2 cellular contexts compared by ENCODE assay signal in genomic region chr2:241802806-241803318, GRCh38.
TF ChIP-seq lines count a peak whose summit lies in the region.

No MANE protein-coding gene starts in this region.

TF ChIP-seq in SK-N-SH, 30 proteins besides CTCF, POLR2A, EP300 and RAD21:
- TF ChIP-seq MAX (IDR thresholded peaks at IDR 0.05; ENCODE audit: low read depth), result no peak
- TF ChIP-seq FOXM1 (IDR thresholded peaks at IDR 0.05; ENCODE audit: low read depth), result no peak
- TF ChIP-seq, protein P1, sequence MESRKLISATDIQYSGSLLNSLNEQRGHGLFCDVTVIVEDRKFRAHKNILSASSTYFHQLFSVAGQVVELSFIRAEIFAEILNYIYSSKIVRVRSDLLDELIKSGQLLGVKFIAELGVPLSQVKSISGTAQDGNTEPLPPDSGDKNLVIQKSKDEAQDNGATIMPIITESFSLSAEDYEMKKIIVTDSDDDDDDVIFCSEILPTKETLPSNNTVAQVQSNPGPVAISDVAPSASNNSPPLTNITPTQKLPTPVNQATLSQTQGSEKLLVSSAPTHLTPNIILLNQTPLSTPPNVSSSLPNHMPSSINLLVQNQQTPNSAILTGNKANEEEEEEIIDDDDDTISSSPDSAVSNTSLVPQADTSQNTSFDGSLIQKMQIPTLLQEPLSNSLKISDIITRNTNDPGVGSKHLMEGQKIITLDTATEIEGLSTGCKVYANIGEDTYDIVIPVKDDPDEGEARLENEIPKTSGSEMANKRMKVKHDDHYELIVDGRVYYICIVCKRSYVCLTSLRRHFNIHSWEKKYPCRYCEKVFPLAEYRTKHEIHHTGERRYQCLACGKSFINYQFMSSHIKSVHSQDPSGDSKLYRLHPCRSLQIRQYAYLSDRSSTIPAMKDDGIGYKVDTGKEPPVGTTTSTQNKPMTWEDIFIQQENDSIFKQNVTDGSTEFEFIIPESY (IDR thresholded peaks at IDR 0.05; ENCODE audit: borderline replicate concordance, low read depth), result no peak
- no peak for TF ChIP-seq CHD2 (IDR thresholded peaks at IDR 0.05; ENCODE audit: low read length, partially characterized antibody)
- no peak for TF ChIP-seq RCOR1 (IDR thresholded peaks at IDR 0.05; ENCODE audit: low read length)
- no peak for TF ChIP-seq IRF3 (IDR thresholded peaks at IDR 0.05; ENCODE audit: low read depth, low read length)
- no peak for TF ChIP-seq PBX3 (IDR thresholded peaks at IDR 0.05)
- TF ChIP-seq RFX5 (IDR thresholded peaks at IDR 0.05; ENCODE audit: low read length), result no peak
- TF ChIP-seq SIN3A (IDR thresholded peaks at IDR 0.05; ENCODE audit: borderline replicate concordance, low read depth, low read length), result no peak
- TF ChIP-seq JUND (IDR thresholded peaks at IDR 0.05), result no peak
- no peak for TF ChIP-seq EZH2phosphoT487 (IDR thresholded peaks at IDR 0.05; ENCODE audit: borderline replicate concordance, low read depth)
- TF ChIP-seq USF1 (IDR thresholded peaks at IDR 0.05; ENCODE audit: borderline replicate concordance, low read depth), result no peak
- TF ChIP-seq GATA2 (CRISPR knock-in tag; IDR thresholded peaks at IDR 0.05), result no peak
- no peak for TF ChIP-seq NFIC (IDR thresholded peaks at IDR 0.05; ENCODE audit: borderline replicate concordance)
- TF ChIP-seq USF2 (IDR thresholded peaks at IDR 0.05; ENCODE audit: borderline replicate concordance, low read depth, low read length), result no peak
- TF ChIP-seq TAF1 (IDR thresholded peaks at IDR 0.05; ENCODE audit: borderline replicate concordance, low read depth, low read length), result no peak
- no peak for TF ChIP-seq YY1 (IDR thresholded peaks at IDR 0.05; ENCODE audit: low read depth)
- TF ChIP-seq TCF12 (IDR thresholded peaks at IDR 0.05), result no peak
- TF ChIP-seq RXRA (IDR thresholded peaks at IDR 0.05; ENCODE audit: borderline replicate concordance, low read depth), result no peak
- TF ChIP-seq SMC3 (IDR thresholded peaks at IDR 0.05; ENCODE audit: low read depth, low read length), result no peak

TF ChIP-seq in SK-N-SH treated with all-trans-retinoic acid at 6 μM for 48 hours, 23 proteins besides CTCF, POLR2A, EP300 and RAD21:
- TF ChIP-seq, protein P2, sequence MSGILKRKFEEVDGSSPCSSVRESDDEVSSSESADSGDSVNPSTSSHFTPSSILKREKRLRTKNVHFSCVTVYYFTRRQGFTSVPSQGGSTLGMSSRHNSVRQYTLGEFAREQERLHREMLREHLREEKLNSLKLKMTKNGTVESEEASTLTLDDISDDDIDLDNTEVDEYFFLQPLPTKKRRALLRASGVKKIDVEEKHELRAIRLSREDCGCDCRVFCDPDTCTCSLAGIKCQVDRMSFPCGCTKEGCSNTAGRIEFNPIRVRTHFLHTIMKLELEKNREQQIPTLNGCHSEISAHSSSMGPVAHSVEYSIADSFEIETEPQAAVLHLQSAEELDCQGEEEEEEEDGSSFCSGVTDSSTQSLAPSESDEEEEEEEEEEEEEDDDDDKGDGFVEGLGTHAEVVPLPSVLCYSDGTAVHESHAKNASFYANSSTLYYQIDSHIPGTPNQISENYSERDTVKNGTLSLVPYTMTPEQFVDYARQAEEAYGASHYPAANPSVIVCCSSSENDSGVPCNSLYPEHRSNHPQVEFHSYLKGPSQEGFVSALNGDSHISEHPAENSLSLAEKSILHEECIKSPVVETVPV (CRISPR knock-in tag; IDR thresholded peaks at IDR 0.05), result no peak
- TF ChIP-seq CREB5 (CRISPR knock-in tag; IDR thresholded peaks at IDR 0.05; ENCODE audit: low read depth), result no peak
- no peak for TF ChIP-seq OSR1 (CRISPR knock-in tag; IDR thresholded peaks at IDR 0.05)
- TF ChIP-seq ZNF8 (CRISPR knock-in tag; IDR thresholded peaks at IDR 0.05), result no peak
- no peak for TF ChIP-seq BACH2 (CRISPR knock-in tag; IDR thresholded peaks at IDR 0.05; ENCODE audit: borderline replicate concordance)
- no peak for TF ChIP-seq ZFP30 (CRISPR knock-in tag; IDR thresholded peaks at IDR 0.05)
- no peak for TF ChIP-seq PPARA (CRISPR knock-in tag; IDR thresholded peaks at IDR 0.05; ENCODE audit: borderline replicate concordance)
- TF ChIP-seq, protein P3, sequence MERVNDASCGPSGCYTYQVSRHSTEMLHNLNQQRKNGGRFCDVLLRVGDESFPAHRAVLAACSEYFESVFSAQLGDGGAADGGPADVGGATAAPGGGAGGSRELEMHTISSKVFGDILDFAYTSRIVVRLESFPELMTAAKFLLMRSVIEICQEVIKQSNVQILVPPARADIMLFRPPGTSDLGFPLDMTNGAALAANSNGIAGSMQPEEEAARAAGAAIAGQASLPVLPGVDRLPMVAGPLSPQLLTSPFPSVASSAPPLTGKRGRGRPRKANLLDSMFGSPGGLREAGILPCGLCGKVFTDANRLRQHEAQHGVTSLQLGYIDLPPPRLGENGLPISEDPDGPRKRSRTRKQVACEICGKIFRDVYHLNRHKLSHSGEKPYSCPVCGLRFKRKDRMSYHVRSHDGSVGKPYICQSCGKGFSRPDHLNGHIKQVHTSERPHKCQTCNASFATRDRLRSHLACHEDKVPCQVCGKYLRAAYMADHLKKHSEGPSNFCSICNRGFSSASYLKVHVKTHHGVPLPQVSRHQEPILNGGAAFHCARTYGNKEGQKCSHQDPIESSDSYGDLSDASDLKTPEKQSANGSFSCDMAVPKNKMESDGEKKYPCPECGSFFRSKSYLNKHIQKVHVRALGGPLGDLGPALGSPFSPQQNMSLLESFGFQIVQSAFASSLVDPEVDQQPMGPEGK (CRISPR knock-in tag; IDR thresholded peaks at IDR 0.05; ENCODE audit: borderline replicate concordance), result no peak
- TF ChIP-seq ARNTL (CRISPR knock-in tag; IDR thresholded peaks at IDR 0.05; ENCODE audit: borderline replicate concordance, low read depth), result no peak
- no peak for TF ChIP-seq CSDC2 (CRISPR knock-in tag; IDR thresholded peaks at IDR 0.05)
- no peak for TF ChIP-seq SNAI2 (CRISPR knock-in tag; IDR thresholded peaks at IDR 0.05)
- no peak for TF ChIP-seq ESRRG (CRISPR knock-in tag; IDR thresholded peaks at IDR 0.05)
- TF ChIP-seq, protein P4, sequence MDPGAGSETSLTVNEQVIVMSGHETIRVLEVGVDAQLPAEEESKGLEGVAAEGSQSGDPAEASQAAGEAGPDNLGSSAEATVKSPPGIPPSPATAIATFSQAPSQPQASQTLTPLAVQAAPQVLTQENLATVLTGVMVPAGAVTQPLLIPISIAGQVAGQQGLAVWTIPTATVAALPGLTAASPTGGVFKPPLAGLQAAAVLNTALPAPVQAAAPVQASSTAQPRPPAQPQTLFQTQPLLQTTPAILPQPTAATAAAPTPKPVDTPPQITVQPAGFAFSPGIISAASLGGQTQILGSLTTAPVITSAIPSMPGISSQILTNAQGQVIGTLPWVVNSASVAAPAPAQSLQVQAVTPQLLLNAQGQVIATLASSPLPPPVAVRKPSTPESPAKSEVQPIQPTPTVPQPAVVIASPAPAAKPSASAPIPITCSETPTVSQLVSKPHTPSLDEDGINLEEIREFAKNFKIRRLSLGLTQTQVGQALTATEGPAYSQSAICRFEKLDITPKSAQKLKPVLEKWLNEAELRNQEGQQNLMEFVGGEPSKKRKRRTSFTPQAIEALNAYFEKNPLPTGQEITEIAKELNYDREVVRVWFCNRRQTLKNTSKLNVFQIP (CRISPR knock-in tag; IDR thresholded peaks at IDR 0.05; ENCODE audit: borderline replicate concordance, low read depth), result no peak
- TF ChIP-seq ZNF70 (CRISPR knock-in tag; IDR thresholded peaks at IDR 0.05), result no peak
